11 cellular contexts compared by ENCODE assay signal in the genomic region with DNA sequence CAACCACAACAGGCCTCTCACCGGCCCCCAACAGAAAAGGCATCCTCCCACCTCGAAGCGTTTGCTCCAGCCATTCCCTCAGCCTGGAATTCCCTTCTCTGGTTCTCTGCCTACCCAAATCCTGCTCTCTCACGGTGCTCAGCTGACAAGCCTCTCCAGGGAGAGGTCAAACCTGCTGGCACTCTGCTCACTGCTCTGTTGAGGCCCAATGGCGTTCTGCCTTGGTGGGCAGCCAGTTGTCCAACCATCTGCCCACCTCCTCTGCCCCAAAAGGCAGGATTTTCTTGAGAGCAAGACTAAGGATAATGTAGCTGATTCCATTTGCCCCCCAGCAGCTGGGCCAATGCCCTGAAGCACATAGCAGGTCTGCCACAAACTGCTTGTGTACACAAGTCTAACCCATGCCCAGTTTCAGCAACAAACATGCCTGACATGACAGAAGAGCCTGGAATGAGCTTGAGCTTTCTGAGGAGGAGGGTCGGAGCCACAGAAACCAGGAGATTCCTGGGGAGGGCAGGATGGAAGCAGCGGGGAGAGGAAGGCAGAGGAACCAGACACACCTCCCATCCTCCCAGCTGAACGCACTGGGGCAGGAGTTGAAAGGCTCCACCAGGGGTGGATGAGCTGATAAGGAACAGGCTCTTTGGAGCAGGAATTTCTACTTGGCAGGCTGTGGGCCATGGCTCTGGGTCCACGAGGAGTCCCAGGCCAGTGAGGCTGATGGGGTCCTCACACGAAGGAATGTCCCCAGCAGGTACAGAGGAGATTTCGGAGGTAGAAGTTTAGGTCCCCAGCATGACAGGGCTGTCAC. TPM values are rescaled to one million over a fixed set of nuclear protein-coding genes. Genes with fewer than 3 reads are reported as not detected.
DNase-seq lines count a peak whose midpoint lies in the region; ATAC-seq and TF ChIP-seq lines count a peak whose summit lies in the region.
"Had no signal": no experiment of that assay in that cellular context is flagged by ENCODE, and none has a peak within 500 bp of the region (broad histone marks: within the 10 kb centered on the region; RNA-seq: fewer than 3 reads in every experiment).

No MANE protein-coding gene starts in this region.

- H3K36me3 Mint-ChIP-seq in activated CD4-positive, alpha-beta T cell treated with anti-CD3 and anti-CD28 coated beads for 36 hours (ENCODE audit: low read depth): peaks cover 25% of the 10 kb centered on the region
- H3K36me3 Mint-ChIP-seq in activated CD4-positive, alpha-beta memory T cell treated with anti-CD3 and anti-CD28 coated beads, Interleukin-2, amount 10 ng/mL, durations not matched to agents 7 days and 5 days (ENCODE audit: low read depth): peaks cover 41% of the 10 kb centered on the region

- peaks cover 5 to 84% (median 59%) of the 10 kb centered on the region in 4 donors for H3K4me1 ChIP-seq in stomach

- intact Hi-C loops in activated CD4-positive, alpha-beta T cell treated with anti-CD3 and anti-CD28 coated beads for 36 hours (cut with DNase I, micrococcal nuclease): no loop called here
- intact Hi-C loops in stomach (cut with DNase I; ENCODE audit: low total_unique reads): no loop called here

- H3K27ac Mint-ChIP-seq in activated CD4-positive, alpha-beta T cell treated with anti-CD3 and anti-CD28 coated beads for 36 hours: peak overlapping the region; percentile 96
- H3K27ac Mint-ChIP-seq in activated CD4-positive, alpha-beta memory T cell treated with anti-CD3 and anti-CD28 coated beads, Interleukin-2, amount 10 ng/mL, durations not matched to agents 7 days and 5 days: peak overlapping the region; percentile 98

- no peaks in the 10 kb centered on the region for H3K9me3 ChIP-seq in stomach
- H3K9me3 ChIP-seq: sigmoid colon, tibial artery had no signal

- peaks cover 40% of the 10 kb centered on the region for H3K4me1 Mint-ChIP-seq in activated CD4-positive, alpha-beta T cell treated with anti-CD3 and anti-CD28 coated beads for 36 hours
- peaks cover 55% of the 10 kb centered on the region for H3K4me1 Mint-ChIP-seq in activated CD4-positive, alpha-beta memory T cell treated with anti-CD3 and anti-CD28 coated beads, Interleukin-2, amount 10 ng/mL, durations not matched to agents 7 days and 5 days

- POLR2A ChIA-PET in activated CD4-positive, alpha-beta T cell treated with anti-CD3 and anti-CD28 coated beads for 36 hours (lab: Charles Lee): interaction anchor here (0.9 to 1.1 kb wide), 2 partner anchors 16 to 37 kb away, joined by 3 to 4 read pairs; no protein-coding TSS in a partner anchor
- POLR2A ChIA-PET in activated CD4-positive, alpha-beta memory T cell treated with anti-CD3 and anti-CD28 coated beads, Interleukin-2, amount 10 ng/mL, durations not matched to agents 7 days and 5 days (lab: Charles Lee): interaction anchor here (0.8 to 2.9 kb wide), 12 partner anchors 11 to 718 kb away, joined by 3 to 17 read pairs (median 4); partner anchors contain the start of genes HEXIM1 and MAP3K14

- H3K27me3 Mint-ChIP-seq in activated CD4-positive, alpha-beta T cell treated with anti-CD3 and anti-CD28 coated beads for 36 hours: no peaks in the 10 kb centered on the region
- H3K27me3 Mint-ChIP-seq in activated CD4-positive, alpha-beta memory T cell treated with anti-CD3 and anti-CD28 coated beads, Interleukin-2, amount 10 ng/mL, durations not matched to agents 7 days and 5 days: no peaks in the 10 kb centered on the region

- H3K9me3 Mint-ChIP-seq in activated CD4-positive, alpha-beta T cell treated with anti-CD3 and anti-CD28 coated beads for 36 hours (ENCODE audit: low read depth): no peaks in the 10 kb centered on the region
- no peaks in the 10 kb centered on the region for H3K9me3 Mint-ChIP-seq in activated CD4-positive, alpha-beta memory T cell treated with anti-CD3 and anti-CD28 coated beads, Interleukin-2, amount 10 ng/mL, durations not matched to agents 7 days and 5 days

- H3K27ac ChIP-seq in stomach: peak overlapping the region in 3 of 5 donors; percentile 66 to 85 (median 81)
- H3K27ac ChIP-seq: tibial artery had no signal

- no peak for ATAC-seq in activated CD4-positive, alpha-beta T cell treated with anti-CD3 and anti-CD28 coated beads for 36 hours
- ATAC-seq in HG03095 (IDR thresholded peaks at IDR 0.05; ENCODE audit: unreplicated experiment): no peak

- no peaks in the 10 kb centered on the region for H3K27me3 ChIP-seq in stomach

- CTCF ChIA-PET in activated CD4-positive, alpha-beta T cell treated with anti-CD3 and anti-CD28 coated beads for 36 hours (lab: Charles Lee): interaction anchor here (0.6 to 1.1 kb wide), 8 partner anchors 15 to 251 kb away, joined by 3 to 6 read pairs (median 3); no protein-coding TSS in a partner anchor
- CTCF ChIA-PET in activated CD4-positive, alpha-beta memory T cell treated with anti-CD3 and anti-CD28 coated beads, Interleukin-2, amount 10 ng/mL, durations not matched to agents 7 days and 5 days (lab: Charles Lee): interaction anchor here (0.9 to 1.5 kb wide), 6 partner anchors 14 to 274 kb away, joined by 3 to 5 read pairs (median 3); partner anchors contain the start of genes ACBD4 and HEXIM1

- no peak for TF ChIP-seq POLR2A in stomach (IDR thresholded peaks at IDR 0.05)

- peaks cover 9 to 23% (median 21%) of the 10 kb centered on the region in 4 donors for H3K36me3 ChIP-seq in stomach
- H3K36me3 ChIP-seq: sigmoid colon had no signal

- H3K4me3 Mint-ChIP-seq in activated CD4-positive, alpha-beta T cell treated with anti-CD3 and anti-CD28 coated beads for 36 hours: peak overlapping the region; percentile 95
- H3K4me3 Mint-ChIP-seq in activated CD4-positive, alpha-beta memory T cell treated with anti-CD3 and anti-CD28 coated beads, Interleukin-2, amount 10 ng/mL, durations not matched to agents 7 days and 5 days: peak overlapping the region; percentile 100

- DNase-seq in activated CD4-positive, alpha-beta T cell treated with anti-CD3 and anti-CD28 coated beads for 36 hours: no peak
- DNase-seq in activated CD4-positive, alpha-beta T cell treated with anti-CD3 and anti-CD28 coated beads for 4 hours: no peak
- DNase-seq in activated CD4-positive, alpha-beta memory T cell treated with anti-CD3 and anti-CD28 coated beads, Interleukin-2, amount 10 ng/mL, durations not matched to agents 7 days and 5 days: no peak
- peak; percentile 83 for DNase-seq in islet precursor cell
- DNase-seq in stomach: no peak
- DNase-seq in NCI-H1436 treated with DMSO at 0.1 percent for 48 hours (lab: John Stamatoyannopoulos, UW): no peak
- DNase-seq in DMS153 (lab: John Stamatoyannopoulos, UW): no peak
- DNase-seq: amniotic stem cell, sigmoid colon, tibial artery had no signal

- 52 to 57% (median 56%) methylated on average over 11 of the region's 11 CpGs for WGBS in stomach, 5 donors

- no peak for TF ChIP-seq EP300 in stomach (IDR thresholded peaks at IDR 0.05)

- no peak for TF ChIP-seq CTCF in stomach (IDR thresholded peaks at IDR 0.05)

- H3K4me3 ChIP-seq in stomach: peak overlapping the region; percentile 23 to 48 (median 44)

RNA-seq across cellular contexts. Expression of gene ARHGAP27, which starts 23.9 kb away (rescaled TPM):
- total RNA-seq in activated CD4-positive, alpha-beta T cell treated with anti-CD3 and anti-CD28 coated beads for 36 hours: 10 to 100 TPM; 43.2 to 43.5 TPM
- 10 to 100 TPM; 81.4 to 84.4 TPM for total RNA-seq in activated CD4-positive, alpha-beta memory T cell treated with anti-CD3 and anti-CD28 coated beads, Interleukin-2, amount 10 ng/mL, durations not matched to agents 7 days and 5 days
- 100 to 1,000 TPM in 2 of 5 donors, 10 to 100 TPM in 3; 25.9 to 390 (median 65.3) TPM for total RNA-seq in stomach
- polyA plus RNA-seq in stomach: 10 to 100 TPM in 2 of 3 donors, 1 to 10 TPM in 1; 7.7 to 45.9 (median 13.0) TPM
